11 cellular contexts compared by ENCODE assay signal in the genomic region with DNA sequence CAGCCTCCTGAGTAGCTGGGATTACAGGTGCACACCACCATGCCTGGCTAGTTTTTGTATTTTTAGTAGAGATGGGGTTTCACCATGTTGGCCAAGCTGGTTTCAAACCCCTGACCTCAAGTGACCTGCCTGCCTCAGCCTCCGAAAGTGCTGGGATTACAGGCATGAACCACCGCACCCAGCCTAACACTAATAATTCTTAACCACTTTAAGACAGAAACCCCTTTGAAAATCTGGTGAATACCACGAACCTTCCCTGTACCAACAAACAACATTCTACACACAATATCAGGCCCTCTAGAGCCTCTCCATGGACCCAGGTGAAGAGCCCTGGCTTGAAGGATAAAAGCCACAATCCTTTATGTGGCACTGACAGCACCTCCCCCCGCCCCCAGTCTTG. TPM values are rescaled to one million over a fixed set of nuclear protein-coding genes. Genes with fewer than 3 reads are reported as not detected.
DNase-seq lines count a peak whose midpoint lies in the region; TF ChIP-seq lines count a peak whose summit lies in the region.
"Not testable (repeated sequence)": the region's sequence is repeated elsewhere in the genome, so short reads cannot be mapped to it uniquely, and the experiment has no call there.
"Had no signal": no experiment of that assay in that cellular context is flagged by ENCODE, and none has a peak within 500 bp of the region (broad histone marks: within the 10 kb centered on the region; RNA-seq: fewer than 3 reads in every experiment).

No MANE protein-coding gene starts in this region.

- TF ChIP-seq CTCF in GM06990 (IDR thresholded peaks at IDR 0.05; ENCODE audit: insufficient read depth, low read length, poor library complexity, severe bottlenecking); GM13976 (IDR thresholded peaks at IDR 0.05; ENCODE audit: borderline replicate concordance, control extremely low read depth, extremely low read depth, insufficient read depth, missing control alignments); KMS-11 (conservative IDR thresholded peaks at IDR 0.05; ENCODE audit: low read depth, low read length); OCI-LY3 (IDR thresholded peaks at IDR 0.05; ENCODE audit: low read depth, low read length); neural progenitor cell (IDR thresholded peaks at IDR 0.05): not testable (repeated sequence)

- DNase-seq in GM06990 (ENCODE audit: extremely low read depth, insufficient read length) (peak; percentile 15), GM13976 (ENCODE audit: low spot score) (peak; percentile 10)
- DNase-seq in neural progenitor cell (ENCODE audit: low spot score), result not testable (repeated sequence)

- H3K9me3 Mint-ChIP-seq in neural progenitor cell, result not testable (repeated sequence)

- not testable (repeated sequence) for H3K79me2 ChIP-seq in KMS-11 (ENCODE audit: insufficient read depth, low read depth); OCI-LY3 (ENCODE audit: low read length); neural progenitor cell (ENCODE audit: low read depth)

- H2AFZ ChIP-seq in KMS-11 (ENCODE audit: low read depth); OCI-LY3 (ENCODE audit: low read depth, low read length): not testable (repeated sequence)
- peak overlapping the region; percentile 26 for H2AFZ ChIP-seq in neural progenitor cell (replicated peaks)

- H3K4me1 ChIP-seq in KMS-11 (ENCODE audit: low read depth, poor library complexity, severe bottlenecking), result peaks cover 26% of the 10 kb centered on the region
- H3K4me1 ChIP-seq in OCI-LY3 (ENCODE audit: low read length), result peaks cover 32% of the 10 kb centered on the region
- H3K4me1 ChIP-seq in neural progenitor cell, result not testable (repeated sequence)

- not testable (repeated sequence) for H3K36me3 ChIP-seq in GM06990 (ENCODE audit: control insufficient read depth, insufficient read depth, low read length); KMS-11 (ENCODE audit: insufficient read depth); OCI-LY3 (replicated peaks; ENCODE audit: low read depth, low read length); neural progenitor cell

- not testable (repeated sequence) for H3K27me3 ChIP-seq in GM06990 (replicated peaks; ENCODE audit: control insufficient read depth, insufficient read depth, low read length); KMS-11 (ENCODE audit: insufficient read depth, low read depth); neural progenitor cell
- peaks cover 18% of the 10 kb centered on the region for H3K27me3 ChIP-seq in OCI-LY3 (ENCODE audit: low read depth, low read length)

- H3K4me3 ChIP-seq in GM06990 (replicated peaks; ENCODE audit: low read depth, low read length); KMS-11 (IDR thresholded peaks at IDR 0.05; ENCODE audit: insufficient read depth, low read depth, low read length); OCI-LY3 (ENCODE audit: low read length); neural progenitor cell: not testable (repeated sequence)

- peak overlapping the region; percentile 15; the same call in 1 of the 2 replicates for H3K4me2 ChIP-seq in KMS-11
- H3K4me2 ChIP-seq in OCI-LY3 (ENCODE audit: low read length), result peak overlapping the region; percentile 88
- H3K4me2 ChIP-seq in neural progenitor cell, result not testable (repeated sequence)

- H3K9ac ChIP-seq in KMS-11; OCI-LY3 (ENCODE audit: low read length); neural progenitor cell: not testable (repeated sequence)

- H3K27ac Mint-ChIP-seq in neural progenitor cell, result not testable (repeated sequence)

- in situ Hi-C loops in GM13976 (cut with MboI; ENCODE audit: low sequenced_read_pairs, unreplicated experiment), result not testable (repeated sequence)

- not testable (repeated sequence) for H3K27me3 Mint-ChIP-seq in neural progenitor cell (ENCODE audit: insufficient read depth, low read depth)

- not testable (repeated sequence) for H3K4me3 Mint-ChIP-seq in neural progenitor cell

- not testable (repeated sequence) for H3K9me3 ChIP-seq in OCI-LY3 (ENCODE audit: insufficient read depth, low read length); neural progenitor cell (ENCODE audit: low read depth)

- not testable (repeated sequence) for H3F3A ChIP-seq in neural progenitor cell (ENCODE audit: low read depth)

- not testable (repeated sequence) for H3K27ac ChIP-seq in KMS-11; OCI-LY3 (ENCODE audit: low read length); neural progenitor cell

- H3K36me3 Mint-ChIP-seq in neural progenitor cell, result not testable (repeated sequence)

- not testable (repeated sequence) for H4K20me1 ChIP-seq in KMS-11 (ENCODE audit: insufficient read depth); OCI-LY3 (ENCODE audit: insufficient read depth, low read length); neural progenitor cell (ENCODE audit: low read depth)

- not testable (repeated sequence) for H3K4me1 Mint-ChIP-seq in neural progenitor cell

RNA-seq across cellular contexts. Expression of gene FRRS1L, which starts 51.2 kb away (rescaled TPM):
- 4.3 and 13.3 TPM in 2 replicates for total RNA-seq in neural progenitor cell (ENCODE audit: low replicate concordance)
- total RNA-seq: A172; B cell; Caco-2; Calu3; CD4-positive, alpha-beta T cell; CD8-positive, alpha-beta T cell had no signal
